14 cellular contexts compared by ENCODE assay signal in the genomic region with DNA sequence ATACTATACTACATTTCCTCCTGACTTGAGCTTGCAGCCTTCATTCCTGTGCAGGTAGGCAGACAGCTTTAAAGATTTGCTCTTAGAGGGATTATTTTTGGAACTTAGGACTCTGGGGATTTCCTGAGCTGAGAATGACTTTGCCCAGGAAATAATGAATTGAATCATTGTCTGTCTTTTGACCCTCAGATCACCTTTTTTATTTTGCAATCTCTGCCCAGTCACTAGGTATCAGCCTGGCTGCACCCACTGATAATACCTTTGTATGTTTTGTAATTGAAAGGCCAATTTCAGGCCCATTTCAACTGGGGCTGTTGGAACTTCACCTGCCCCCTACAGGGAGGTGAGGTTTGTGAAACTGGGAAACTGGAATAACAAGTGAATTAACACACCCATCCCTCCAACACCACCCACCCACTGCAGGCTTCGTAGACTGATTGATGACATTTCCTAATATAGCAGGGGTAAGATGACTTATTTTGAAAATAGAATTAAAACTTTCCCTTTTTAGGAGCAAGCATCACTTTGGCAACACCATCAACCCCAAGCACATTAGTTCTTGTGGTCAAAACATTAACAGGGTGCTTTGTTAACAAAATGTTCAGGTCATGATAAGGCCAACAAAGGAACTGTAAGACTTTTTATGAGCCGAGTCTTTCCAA.
DNase-seq lines count a peak whose midpoint lies in the region; ATAC-seq, FAIRE-seq and TF ChIP-seq lines count a peak whose summit lies in the region.
"Had no signal": no experiment of that assay in that cellular context is flagged by ENCODE, and none has a peak within 500 bp of the region (broad histone marks: within the 10 kb centered on the region; RNA-seq: fewer than 3 reads in every experiment).

No MANE protein-coding gene starts in this region.

- no peak overlapping the region for H2AFZ ChIP-seq in mammary epithelial cell (ENCODE audit: low read depth, low read length)

- intact Hi-C loops in mammary epithelial cell (cut with micrococcal nuclease) (loop anchor here (5.0 kb wide), 1 partner anchor 535 kb away; no protein-coding TSS in a partner anchor), right lobe of liver (cut with DNase I) (no loop called here)

- peak overlapping the region; percentile 19 for H3K4me2 ChIP-seq in mammary epithelial cell (ENCODE audit: insufficient read depth, low read depth, low read length)

- TF ChIP-seq CTCF in mammary epithelial cell (conservative IDR thresholded peaks at IDR 0.05 in 1 of 2, IDR thresholded peaks at IDR 0.05 in 1 of 2; ENCODE audit: extremely low read depth in 1 of 2, insufficient read depth in 1 of 2, low read depth in 1 of 2, low read length in 2 of 2) (peak in 1 of 2 donors; percentile 25), right lobe of liver (IDR thresholded peaks at IDR 0.05) (peak; percentile 9 to 39 (median 24))

- no peaks in the 10 kb centered on the region for H3K79me2 ChIP-seq in mammary epithelial cell (ENCODE audit: insufficient read depth, low read length)

- CTCF ChIA-PET in mammary epithelial cell (lab: Charles Lee; ENCODE audit: low non-redundant PET), result no interaction called here

- dilution Hi-C loops in mammary epithelial cell (cut with HindIII; ENCODE audit: low sequenced_read_pairs), result no loop called here

- no peak for TF ChIP-seq POLR2A in right lobe of liver (IDR thresholded peaks at IDR 0.05)

- no peaks in the 10 kb centered on the region for H3K36me3 ChIP-seq in mammary epithelial cell (ENCODE audit: insufficient read depth, low read length)
- no peaks in the 10 kb centered on the region for H3K36me3 ChIP-seq in right lobe of liver

- ATAC-seq in HG03432 (IDR thresholded peaks at IDR 0.05; ENCODE audit: unreplicated experiment) (peak; percentile 56), right lobe of liver (peak; percentile 82 to 96 (median 95)), HG03025 (IDR thresholded peaks at IDR 0.05; ENCODE audit: low FRiP score, unreplicated experiment) (no peak)

- no peaks in the 10 kb centered on the region for H4K20me1 ChIP-seq in mammary epithelial cell (ENCODE audit: insufficient read depth, low read length)

- in situ Hi-C loops in mammary epithelial cell (cut with MboI; ENCODE audit: low sequenced_read_pairs in 2 of 2), result no loop called here

- BruUV-seq in mammary epithelial cell (replicated peaks; lab: Mats Ljungman, UMichigan), result no TSS peak

- WGBS in mammary epithelial cell (ENCODE audit: low coverage, missing lambda C conversion rate), result 40% methylated on average over 2 of the region's 2 CpGs
- WGBS in right lobe of liver (ENCODE audit: insufficient coverage, low coverage, low lambda C conversion rate, missing lambda C conversion rate), result 39% methylated on average over 2 of the region's 2 CpGs

- H3K27ac ChIP-seq in mammary epithelial cell (ENCODE audit: insufficient read depth, low read depth, low read length) (peak overlapping the region; percentile 26), right lobe of liver (peak overlapping the region in 1 of 3 donors; percentile 49)

- H3K9me3 ChIP-seq in mammary epithelial cell (replicated peaks; ENCODE audit: insufficient read depth, low read length), result no peaks in the 10 kb centered on the region
- no peaks in the 10 kb centered on the region for H3K9me3 ChIP-seq in right lobe of liver

- H3K4me3 ChIP-seq in mammary epithelial cell (replicated peaks in 1 of 3; ENCODE audit: insufficient read depth in 1 of 3, low read depth in 2 of 3, low read length in 3 of 3) (no peak overlapping the region), right lobe of liver (no peak overlapping the region)

- no peak overlapping the region for H3K9ac ChIP-seq in mammary epithelial cell (ENCODE audit: insufficient read depth, low read length)

- DNase-seq in GM18507 (ENCODE audit: extremely low spot score, insufficient read length, low read depth) (no peak), mammary epithelial cell (peak; percentile 94), right lobe of liver (peak in 2 of 3 donors; percentile 17 to 47), NCI-H2107 treated with DMSO at 0.1 percent for 48 hours (lab: John Stamatoyannopoulos, UW; ENCODE audit: unreplicated experiment) (no peak), activated T-cell treated with anti-CD3 and anti-CD28 coated beads for 4 hours (no peak), NCI-H2107 (lab: John Stamatoyannopoulos, UW) (no peak)
- DNase-seq: activated CD8-positive, alpha-beta memory T cell treated with anti-CD3 and anti-CD28 coated beads, Interleukin-2, amount 50 U/mL, for 48 hours; naive B cell; NCI-H510A; SIG-M5 had no signal

- peak; percentile 39 for FAIRE-seq in GM18507 (lab: Jason Lieb, UNC)
- FAIRE-seq: endometrium, TTC549 had no signal

- no peaks in the 10 kb centered on the region for H3K27me3 ChIP-seq in mammary epithelial cell (ENCODE audit: insufficient read depth, low read length)
- no peaks in the 10 kb centered on the region for H3K27me3 ChIP-seq in right lobe of liver

- H3K4me1 ChIP-seq in mammary epithelial cell (ENCODE audit: insufficient read depth, low read length), result peaks cover 31% of the 10 kb centered on the region
- H3K4me1 ChIP-seq in right lobe of liver, result peaks cover 0 to 4% (median 0%) of the 10 kb centered on the region in 4 donors

Comparison
In these comparisons a context has a peak if more than half of its experiments do, and no peak if none do; other contexts are left out.
1. DNase-seq: peak in mammary epithelial cell (single experiment) and right lobe of liver (2 of 3); none in GM18507 (single experiment), NCI-H2107 treated with DMSO at 0.1 percent for 48 hours (single experiment), activated T-cell treated with anti-CD3 and anti-CD28 coated beads for 4 hours (single experiment) and NCI-H2107 (single experiment).